8 cellular contexts compared by ENCODE assay signal in the genomic region with DNA sequence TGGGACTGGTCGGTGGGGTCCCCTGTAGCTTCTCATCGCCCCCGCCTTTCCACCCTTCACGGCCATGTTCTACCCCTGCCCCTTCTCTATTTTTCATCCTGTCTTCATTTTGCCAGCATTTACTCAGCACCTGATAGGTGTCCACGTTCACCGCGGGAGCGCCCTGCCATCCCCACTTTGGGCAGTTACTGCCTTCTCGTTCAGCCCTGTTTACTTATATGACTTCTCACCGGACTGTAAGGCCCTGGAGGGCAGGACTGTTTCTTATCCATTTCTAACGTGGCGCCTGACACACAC. TPM values are rescaled to one million over a fixed set of nuclear protein-coding genes. Genes with fewer than 3 reads are reported as not detected.
DNase-seq lines count a peak whose midpoint lies in the region; ATAC-seq and TF ChIP-seq lines count a peak whose summit lies in the region.

No MANE protein-coding gene starts in this region.

- H3K9me3 ChIP-seq in adrenal gland (replicated peaks in 1 of 3) (no peaks in the 10 kb centered on the region), liver (ENCODE audit: control insufficient read depth in 4 of 4, low read length in 3 of 4) (no peaks in the 10 kb centered on the region), transverse colon (no peaks in the 10 kb centered on the region)

- peak overlapping the region; percentile 97 for H3K4me3 Mint-ChIP-seq in activated naive CD4-positive, alpha-beta T cell treated with anti-CD3 and anti-CD28 coated beads for 36 hours

- TF ChIP-seq POLR2A in adrenal gland (IDR thresholded peaks at IDR 0.05) (no peak), transverse colon (IDR thresholded peaks at IDR 0.05) (peak; percentile 5)

- H3K27ac Mint-ChIP-seq in activated naive CD4-positive, alpha-beta T cell treated with anti-CD3 and anti-CD28 coated beads for 36 hours: peak overlapping the region; percentile 92

- H3K27me3 Mint-ChIP-seq in activated naive CD4-positive, alpha-beta T cell treated with anti-CD3 and anti-CD28 coated beads for 36 hours (ENCODE audit: low read depth): no peaks in the 10 kb centered on the region

- no peak for ATAC-seq in GM18502 (IDR thresholded peaks at IDR 0.05; ENCODE audit: poor library complexity, unreplicated experiment)

- TF ChIP-seq EP300 in transverse colon (IDR thresholded peaks at IDR 0.05; ENCODE audit: low read depth): no peak

- in situ Hi-C loops in transverse colon (cut with MboI; ENCODE audit: low pct_ligation_motif_present in 1 of 4, low pct_unique_long_range_greater_than_20kb in 1 of 4, low sequenced_read_pairs in 3 of 4): no loop called here

- H3K27me3 ChIP-seq in adrenal gland (no peaks in the 10 kb centered on the region), liver (ENCODE audit: control insufficient read depth in 4 of 4, insufficient read depth in 4 of 4, low read length in 3 of 4) (no peaks in the 10 kb centered on the region), transverse colon (no peaks in the 10 kb centered on the region)

- TF ChIP-seq RAD21 in liver (IDR thresholded peaks at IDR 0.05): no peak

- CTCF ChIA-PET in activated naive CD4-positive, alpha-beta T cell treated with anti-CD3 and anti-CD28 coated beads for 36 hours (lab: Charles Lee): interaction anchor here (0.7 to 1.7 kb wide), 4 partner anchors 12 to 327 kb away, joined by 3 to 5 read pairs (median 3); no protein-coding TSS in a partner anchor

- peaks cover 49% of the 10 kb centered on the region for H3K4me1 Mint-ChIP-seq in activated naive CD4-positive, alpha-beta T cell treated with anti-CD3 and anti-CD28 coated beads for 36 hours (ENCODE audit: low read depth)

- peaks cover 17 to 23% of the 10 kb centered on the region in 2 donors for H3K4me1 ChIP-seq in adrenal gland (replicated peaks in 1 of 2)
- peaks cover 1 to 43% (median 37%) of the 10 kb centered on the region in 4 donors for H3K4me1 ChIP-seq in liver (ENCODE audit: control insufficient read depth in 4 of 4, insufficient read depth in 4 of 4, low read length in 3 of 4)
- H3K4me1 ChIP-seq in transverse colon: peaks cover 22 to 57% (median 43%) of the 10 kb centered on the region in 4 donors

- H3K9me3 Mint-ChIP-seq in activated naive CD4-positive, alpha-beta T cell treated with anti-CD3 and anti-CD28 coated beads for 36 hours: no peaks in the 10 kb centered on the region

- H3K27ac ChIP-seq in adrenal gland (peak overlapping the region; percentile 65 to 94 (median 91)), liver (ENCODE audit: low read depth in 1 of 2, low read length in 2 of 2) (peak overlapping the region; percentile 96 to 99), transverse colon (peak overlapping the region; percentile 96 to 97 (median 96))

- TF ChIP-seq CTCF in adrenal gland (IDR thresholded peaks at IDR 0.05): no peak
- no peak for TF ChIP-seq CTCF in liver (IDR thresholded peaks at IDR 0.05; ENCODE audit: low read depth, low read length, missing input control)
- TF ChIP-seq CTCF in transverse colon (IDR thresholded peaks at IDR 0.05): no peak

- intact Hi-C loops in activated naive CD4-positive, alpha-beta T cell treated with anti-CD3 and anti-CD28 coated beads for 36 hours (cut with micrococcal nuclease): loop anchor here (1.0 kb wide), 4 partner anchors 39 to 175 kb away; partner anchors contain the start of genes KIAA2013, MIIP and MTHFR
- intact Hi-C loops in adrenal gland (cut with DNase I): no loop called here
- intact Hi-C loops in transverse colon (cut with DNase I; ENCODE audit: low total_unique reads): no loop called here

- WGBS in adrenal gland, 4 donors: 0 to 2% (median 0%) methylated on average over 8 to 12 of the region's 12 CpGs
- under 1% methylated on average over 12 of the region's 12 CpGs for WGBS in liver
- 0 to 1% methylated on average over 2 to 12 of the region's 12 CpGs for WGBS in transverse colon (ENCODE audit: low coverage in 1 of 2), 2 donors

- peaks cover 0 to 21% of the 10 kb centered on the region in 2 donors for H3K36me3 ChIP-seq in adrenal gland (replicated peaks in 1 of 2)
- H3K36me3 ChIP-seq in liver (ENCODE audit: control insufficient read depth in 4 of 4, insufficient read depth in 3 of 4, low read depth in 1 of 4, low read length in 3 of 4): peaks cover 5 to 11% (median 8%) of the 10 kb centered on the region in 4 donors
- H3K36me3 ChIP-seq in transverse colon: peaks cover 0 to 11% (median 2%) of the 10 kb centered on the region in 4 donors

- no peak for DNase-seq in activated naive CD4-positive, alpha-beta T cell treated with anti-CD3 and anti-CD28 coated beads for 36 hours
- DNase-seq in activated naive CD4-positive, alpha-beta T cell (lab: John Stamatoyannopoulos, UW): no peak
- DNase-seq in adrenal gland (peak in 1 of 7 donors; percentile 70), transverse colon (no peak), NCI-H1105 treated with DMSO at 0.1 percent for 48 hours (lab: John Stamatoyannopoulos, UW) (no peak), AG08395 (ENCODE audit: low spot score) (no peak)

- H3K4me3 ChIP-seq in adrenal gland (peak overlapping the region; percentile 20 to 80 (median 62)), liver (ENCODE audit: low read depth in 1 of 3, low read length in 3 of 3) (peak overlapping the region; percentile 63 to 97 (median 81)), transverse colon (peak overlapping the region; percentile 73 to 95 (median 94))

- H3K9ac ChIP-seq in liver (ENCODE audit: low read depth in 1 of 2, low read length in 2 of 2): peak overlapping the region; percentile 99

- H3K36me3 Mint-ChIP-seq in activated naive CD4-positive, alpha-beta T cell treated with anti-CD3 and anti-CD28 coated beads for 36 hours (ENCODE audit: low read depth): peaks cover 8% of the 10 kb centered on the region

TF ChIP-seq in liver, 16 proteins besides CTCF, POLR2A, EP300 and RAD21:
- TF ChIP-seq TAF1 (conservative IDR thresholded peaks at IDR 0.05): no peak
- TF ChIP-seq EGR1 (IDR thresholded peaks at IDR 0.05; ENCODE audit: low read depth in 2 of 2): peak in 1 of 2 donors; percentile 6
- TF ChIP-seq REST (IDR thresholded peaks at IDR 0.05): no peak
- no peak for TF ChIP-seq FOXA2 (IDR thresholded peaks at IDR 0.05)

RNA-seq across cellular contexts. Expression of gene MFN2, which starts 0.4 kb away (rescaled TPM):
- 10 to 100 TPM; 47.4 to 52.3 TPM for total RNA-seq in activated naive CD4-positive, alpha-beta T cell treated with anti-CD3 and anti-CD28 coated beads for 36 hours
- total RNA-seq in adrenal gland (100 to 1,000 TPM in 1 of 8 donors, 10 to 100 TPM in 7; 43.7 to 103 (median 63.8) TPM), liver (10 to 100 TPM; 36.0 to 87.8 TPM), transverse colon (10 to 100 TPM; 72.1 to 92.8 (median 75.6) TPM)
- polyA plus RNA-seq in adrenal gland (10 to 100 TPM; 26.6 to 70.5 (median 27.0) TPM), liver (10 to 100 TPM; 17.2 to 50.4 TPM)

RNA-seq across cellular contexts. Expression of gene MIIP, which starts 38.7 kb away (rescaled TPM):
- total RNA-seq in activated naive CD4-positive, alpha-beta T cell treated with anti-CD3 and anti-CD28 coated beads for 36 hours: 10 to 100 TPM; 32.8 to 36.4 TPM
- total RNA-seq in adrenal gland: 10 to 100 TPM; 15.1 to 60.7 (median 26.6) TPM
- polyA plus RNA-seq in adrenal gland: 10 to 100 TPM in 2 of 3 donors, 1 to 10 TPM in 1; 5.0 to 71.1 (median 43.7) TPM
- total RNA-seq in liver: 10 to 100 TPM; 16.4 to 20.6 TPM
- 10 to 100 TPM; 11.1 to 19.2 TPM for polyA plus RNA-seq in liver
- total RNA-seq in transverse colon: 10 to 100 TPM; 24.4 to 33.6 (median 27.7) TPM

RNA-seq across cellular contexts. Expression of gene PLOD1, which starts 46.1 kb away (rescaled TPM):
- total RNA-seq in activated naive CD4-positive, alpha-beta T cell treated with anti-CD3 and anti-CD28 coated beads for 36 hours: 1 to 10 TPM; 6.7 to 9.0 TPM
- total RNA-seq in adrenal gland: 100 to 1,000 TPM in 4 of 8 donors, 10 to 100 TPM in 4; 62.4 to 133 (median 94.6) TPM
- 10 to 100 TPM; 37.1 to 52.8 (median 49.1) TPM for polyA plus RNA-seq in adrenal gland
- 10 to 100 TPM; 54.9 to 82.9 TPM for total RNA-seq in liver
- polyA plus RNA-seq in liver: 10 to 100 TPM; 48.0 to 73.0 TPM
- 10 to 100 TPM; 28.8 to 56.3 (median 41.2) TPM for total RNA-seq in transverse colon

RNA-seq across cellular contexts. Expression of gene KIAA2013, which starts 54.4 kb away (rescaled TPM):
- 10 to 100 TPM; 16.0 to 17.7 TPM for total RNA-seq in activated naive CD4-positive, alpha-beta T cell treated with anti-CD3 and anti-CD28 coated beads for 36 hours
- total RNA-seq in adrenal gland (100 to 1,000 TPM in 2 of 8 donors, 10 to 100 TPM in 6; 37.3 to 119 (median 70.5) TPM), liver (10 to 100 TPM; 26.3 to 77.5 TPM), transverse colon (100 to 1,000 TPM; 140 to 265 (median 201) TPM)
- polyA plus RNA-seq in adrenal gland (10 to 100 TPM; 15.2 to 25.8 (median 15.5) TPM), liver (10 to 100 TPM; 16.8 to 39.6 TPM)
